In the genomic region with DNA sequence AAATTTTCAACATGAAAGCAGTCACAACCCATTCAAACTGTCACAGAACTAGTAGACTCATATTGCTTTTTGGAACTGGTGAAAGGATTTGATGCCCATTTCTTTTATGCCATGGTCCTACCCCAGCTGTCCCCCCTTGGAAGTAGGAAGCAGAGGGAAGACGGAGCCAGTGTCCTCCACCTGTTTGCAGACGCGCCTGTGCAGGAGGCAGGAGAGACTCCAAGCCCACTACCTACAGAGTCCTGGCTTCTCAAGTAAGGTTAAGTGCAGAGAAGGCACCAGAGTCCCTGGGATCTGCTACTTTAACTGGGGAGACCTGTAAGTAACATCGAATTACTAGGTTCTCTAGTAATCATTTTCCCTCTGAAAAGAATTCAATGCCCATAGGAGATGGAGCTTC, we compare ENCODE assay signal across 30 cellular contexts. TPM values are rescaled to one million over a fixed set of nuclear protein-coding genes. Genes with fewer than 3 reads are reported as not detected.
DNase-seq lines count a peak whose midpoint lies in the region; TF ChIP-seq lines count a peak whose summit lies in the region.
"Had no signal": no experiment of that assay in that cellular context is flagged by ENCODE, and none has a peak within 500 bp of the region (broad histone marks: within the 10 kb centered on the region; RNA-seq: fewer than 3 reads in every experiment).

No MANE protein-coding gene starts in this region.

- H3K27me3 Mint-ChIP-seq in activated naive CD4-positive, alpha-beta T cell treated with anti-CD3 and anti-CD28 coated beads, Interleukin-2, amount 50 U/mL, for 24 hours: no peaks in the 10 kb centered on the region
- H3K27me3 Mint-ChIP-seq in neural progenitor cell (ENCODE audit: insufficient read depth, low read depth): peaks cover 10% of the 10 kb centered on the region
- no peaks in the 10 kb centered on the region for H3K27me3 Mint-ChIP-seq in activated T-helper 1 cell treated with anti-CD3 and anti-CD28 coated beads, Interleukin-12 subunit alpha, Interleukin-12 subunit beta, Interleukin-2, Interleukin-4 antibody, amounts not matched to agents 30 ng/mL and 10 ng/mL and 1 ng/mL, durations not matched to agents 14 hours and 24 hours and 36 hours (ENCODE audit: insufficient read depth)
- H3K27me3 Mint-ChIP-seq: CD4-positive, alpha-beta memory T cell had no signal

- H3K27me3 ChIP-seq in WERI-Rb-1 (ENCODE audit: insufficient read depth, low read depth, severe bottlenecking) (no peaks in the 10 kb centered on the region), neural progenitor cell (peaks cover 4% of the 10 kb centered on the region), esophagus squamous epithelium (no peaks in the 10 kb centered on the region)
- H3K27me3 ChIP-seq: MG63 had no signal

- peaks cover 31% of the 10 kb centered on the region for H3K4me1 Mint-ChIP-seq in activated naive CD4-positive, alpha-beta T cell treated with anti-CD3 and anti-CD28 coated beads, Interleukin-2, amount 50 U/mL, for 24 hours
- H3K4me1 Mint-ChIP-seq in neural progenitor cell: peaks cover 40% of the 10 kb centered on the region
- peaks cover 33% of the 10 kb centered on the region for H3K4me1 Mint-ChIP-seq in activated T-helper 1 cell treated with anti-CD3 and anti-CD28 coated beads, Interleukin-12 subunit alpha, Interleukin-12 subunit beta, Interleukin-2, Interleukin-4 antibody, amounts not matched to agents 30 ng/mL and 10 ng/mL and 1 ng/mL, durations not matched to agents 14 hours and 24 hours and 36 hours (ENCODE audit: low read depth)

- peak overlapping the region; percentile 31 for H3K27ac Mint-ChIP-seq in activated naive CD4-positive, alpha-beta T cell treated with anti-CD3 and anti-CD28 coated beads, Interleukin-2, amount 50 U/mL, for 24 hours
- H3K27ac Mint-ChIP-seq in neural progenitor cell: peak overlapping the region; percentile 88
- no peak overlapping the region for H3K27ac Mint-ChIP-seq in activated T-helper 1 cell treated with anti-CD3 and anti-CD28 coated beads, Interleukin-12 subunit alpha, Interleukin-12 subunit beta, Interleukin-2, Interleukin-4 antibody, amounts not matched to agents 30 ng/mL and 10 ng/mL and 1 ng/mL, durations not matched to agents 14 hours and 24 hours and 36 hours

- no peak for DNase-seq in activated naive CD4-positive, alpha-beta T cell treated with Interleukin-2 at 50 U/mL for 16 hours
- peak; percentile 2 for DNase-seq in WERI-Rb-1
- no peak for DNase-seq in neural progenitor cell (ENCODE audit: low spot score)
- no peak for DNase-seq in GM13977 (ENCODE audit: low spot score)
- no peak for DNase-seq in esophagus squamous epithelium (lab: John Stamatoyannopoulos, UW)
- DNase-seq in activated T-helper 1 cell treated with anti-CD3 and anti-CD28 coated beads, Interleukin-12 subunit alpha, Interleukin-12 subunit beta, Interleukin-2, Interleukin-4 antibody, amounts not matched to agents 30 ng/mL and 10 ng/mL and 1 ng/mL, durations not matched to agents 14 hours and 24 hours and 36 hours (ENCODE audit: low spot score): no peak
- DNase-seq: C1 segment of cervical spinal cord; Caco-2; CD4-positive, alpha-beta memory T cell; DMS 273 treated with DMSO at 0.1 percent for 48 hours; DMS79; EL; GDM1; GOT3; HCEC 1CT; IMR-90; KG1; MG63; NCI-H1105 treated with DMSO at 0.1 percent for 48 hours; NCI-H146; NCI-H1930; NCI-H2107; NCI-H524; NCI-H748 treated with DMSO at 0.1 percent for 48 hours; NK-92 treated with Interleukin-12 subunit alpha and Interleukin-12 subunit beta, amount 100 ng/mL, for 24 hours; PC-9; RPMI8226; SHP77 had no signal

- TF ChIP-seq POLR2A in esophagus squamous epithelium (IDR thresholded peaks at IDR 0.05): no peak

- H3K36me3 ChIP-seq in WERI-Rb-1: no peaks in the 10 kb centered on the region
- H3K36me3 ChIP-seq in neural progenitor cell: no peaks in the 10 kb centered on the region
- no peaks in the 10 kb centered on the region for H3K36me3 ChIP-seq in esophagus squamous epithelium
- H3K36me3 ChIP-seq: MG63 had no signal

- no peak overlapping the region for H3K4me2 ChIP-seq in neural progenitor cell
- H3K4me2 ChIP-seq: PC-9 had no signal

- in situ Hi-C loops in GM13977 (cut with MboI; ENCODE audit: low pct_unique_long_range_greater_than_20kb, low sequenced_read_pairs, unreplicated experiment): no loop called here

- H3K9me3 ChIP-seq in WERI-Rb-1 (ENCODE audit: severe bottlenecking): no peaks in the 10 kb centered on the region
- H3K9me3 ChIP-seq in neural progenitor cell (ENCODE audit: low read depth): no peaks in the 10 kb centered on the region
- H3K9me3 ChIP-seq in esophagus squamous epithelium: no peaks in the 10 kb centered on the region
- H3K9me3 ChIP-seq: Caco-2, MG63 had no signal

- no peak for TF ChIP-seq CTCF in WERI-Rb-1 (IDR thresholded peaks at IDR 0.05; ENCODE audit: low read depth, low read length)
- no peak for TF ChIP-seq CTCF in neural progenitor cell (IDR thresholded peaks at IDR 0.05)
- no peak for TF ChIP-seq CTCF in GM13977 (IDR thresholded peaks at IDR 0.05; ENCODE audit: extremely low read depth, insufficient read depth, missing control alignments)
- no peak for TF ChIP-seq CTCF in esophagus squamous epithelium (IDR thresholded peaks at IDR 0.05)

- no peak overlapping the region for H3K9ac ChIP-seq in neural progenitor cell

- H3K4me3 ChIP-seq in WERI-Rb-1 (ENCODE audit: low read depth, low read length): no peak overlapping the region
- no peak overlapping the region for H3K4me3 ChIP-seq in neural progenitor cell
- no peak overlapping the region for H3K4me3 ChIP-seq in esophagus squamous epithelium
- H3K4me3 ChIP-seq: GM12878, MG63, PC-9 had no signal

- H4K20me1 ChIP-seq in neural progenitor cell (ENCODE audit: low read depth): no peaks in the 10 kb centered on the region

- no peak overlapping the region for H2AFZ ChIP-seq in neural progenitor cell (replicated peaks)
- H2AFZ ChIP-seq: PC-9 had no signal

- H3K36me3 Mint-ChIP-seq in activated naive CD4-positive, alpha-beta T cell treated with anti-CD3 and anti-CD28 coated beads, Interleukin-2, amount 50 U/mL, for 24 hours: peaks cover 1% of the 10 kb centered on the region
- H3K36me3 Mint-ChIP-seq in neural progenitor cell: peaks cover 7% of the 10 kb centered on the region
- peaks cover 12% of the 10 kb centered on the region for H3K36me3 Mint-ChIP-seq in activated T-helper 1 cell treated with anti-CD3 and anti-CD28 coated beads, Interleukin-12 subunit alpha, Interleukin-12 subunit beta, Interleukin-2, Interleukin-4 antibody, amounts not matched to agents 30 ng/mL and 10 ng/mL and 1 ng/mL, durations not matched to agents 14 hours and 24 hours and 36 hours (ENCODE audit: low read depth)

- no peaks in the 10 kb centered on the region for H3K9me3 Mint-ChIP-seq in activated naive CD4-positive, alpha-beta T cell treated with anti-CD3 and anti-CD28 coated beads, Interleukin-2, amount 50 U/mL, for 24 hours
- peaks cover 6% of the 10 kb centered on the region for H3K9me3 Mint-ChIP-seq in neural progenitor cell
- H3K9me3 Mint-ChIP-seq in activated T-helper 1 cell treated with anti-CD3 and anti-CD28 coated beads, Interleukin-12 subunit alpha, Interleukin-12 subunit beta, Interleukin-2, Interleukin-4 antibody, amounts not matched to agents 30 ng/mL and 10 ng/mL and 1 ng/mL, durations not matched to agents 14 hours and 24 hours and 36 hours: no peaks in the 10 kb centered on the region

- 83 to 93% methylated on average over 3 to 4 of the region's 4 CpGs for WGBS in esophagus squamous epithelium, 2 donors

- H3K27ac ChIP-seq in WERI-Rb-1 (no peak overlapping the region), neural progenitor cell (no peak overlapping the region), esophagus squamous epithelium (no peak overlapping the region)
- H3K27ac ChIP-seq: PC-9 had no signal

- no peaks in the 10 kb centered on the region for H3K79me2 ChIP-seq in neural progenitor cell (ENCODE audit: low read depth)

- intact Hi-C loops in esophagus squamous epithelium (cut with DNase I): no loop called here
- intact Hi-C loops in activated T-helper 1 cell treated with anti-CD3 and anti-CD28 coated beads, Interleukin-12 subunit alpha, Interleukin-12 subunit beta, Interleukin-2, Interleukin-4 antibody, amounts not matched to agents 30 ng/mL and 10 ng/mL and 1 ng/mL, durations not matched to agents 14 hours and 24 hours and 36 hours (cut with micrococcal nuclease): no loop called here

- H3K4me1 ChIP-seq in neural progenitor cell: peaks cover 33% of the 10 kb centered on the region
- peaks cover 17 to 55% (median 25%) of the 10 kb centered on the region in 3 donors for H3K4me1 ChIP-seq in esophagus squamous epithelium

- H3F3A ChIP-seq in neural progenitor cell (ENCODE audit: low read depth): peaks cover 14% of the 10 kb centered on the region

- H3K4me3 Mint-ChIP-seq in activated naive CD4-positive, alpha-beta T cell treated with anti-CD3 and anti-CD28 coated beads, Interleukin-2, amount 50 U/mL, for 24 hours: no peak overlapping the region
- no peak overlapping the region for H3K4me3 Mint-ChIP-seq in neural progenitor cell
- no peak overlapping the region for H3K4me3 Mint-ChIP-seq in activated T-helper 1 cell treated with anti-CD3 and anti-CD28 coated beads, Interleukin-12 subunit alpha, Interleukin-12 subunit beta, Interleukin-2, Interleukin-4 antibody, amounts not matched to agents 30 ng/mL and 10 ng/mL and 1 ng/mL, durations not matched to agents 14 hours and 24 hours and 36 hours

RNA-seq across cellular contexts. Expression of a gene that starts 32.7 kb away (rescaled TPM):
- total RNA-seq in neural progenitor cell (ENCODE audit: low replicate concordance) (46.5 and 81.1 TPM in 2 replicates), esophagus squamous epithelium (10 to 100 TPM in 1 of 4 donors, 1 to 10 TPM in 3; 4.1 to 13.6 (median 8.2) TPM)
- 101 and 105 TPM in 2 replicates for total RNA-seq in activated T-helper 1 cell treated with anti-CD3 and anti-CD28 coated beads, Interleukin-12 subunit alpha, Interleukin-12 subunit beta, Interleukin-2, Interleukin-4 antibody, amounts not matched to agents 30 ng/mL and 10 ng/mL and 1 ng/mL, durations not matched to agents 14 hours and 24 hours and 36 hours
